In genomic region chr6:5303711-5304110, GRCh38 we compare ENCODE assay signal across 21 cellular contexts. TPM values are rescaled to one million over a fixed set of nuclear protein-coding genes. Genes with fewer than 3 reads are reported as not detected.
DNase-seq lines count a peak whose midpoint lies in the region; FAIRE-seq and TF ChIP-seq lines count a peak whose summit lies in the region.
"Had no signal": no experiment of that assay in that cellular context is flagged by ENCODE, and none has a peak within 500 bp of the region (broad histone marks: within the 10 kb centered on the region; RNA-seq: fewer than 3 reads in every experiment).

No MANE protein-coding gene starts in this region.

- H3K9me2 ChIP-seq in Karpas-422 (replicated peaks; ENCODE audit: insufficient read depth, low read length) = no peaks in the 10 kb centered on the region

- H3K79me2 ChIP-seq in Karpas-422 (ENCODE audit: low read length) (no peaks in the 10 kb centered on the region), keratinocyte (ENCODE audit: control insufficient read depth, insufficient read depth, low read length) (peaks cover 8% of the 10 kb centered on the region), trophoblast cell (ENCODE audit: control insufficient read depth, insufficient read depth, low read length, poor library complexity) (no peaks in the 10 kb centered on the region)

- H3K4me3 ChIP-seq in Karpas-422 (ENCODE audit: low read length) (no peak overlapping the region), keratinocyte (ENCODE audit: control insufficient read depth in 2 of 3, extremely low read depth in 1 of 3, insufficient read depth in 2 of 3, low read depth in 1 of 3, low read length in 3 of 3) (no peak overlapping the region), ascending aorta (no peak overlapping the region), trophoblast cell (ENCODE audit: low read depth, low read length) (no peak overlapping the region)
- H3K4me3 ChIP-seq: gastrocnemius medialis, left lung, SJSA1 had no signal

- no peak overlapping the region for H3K18ac ChIP-seq in trophoblast cell (ENCODE audit: low read length)

- no peak overlapping the region for H4K91ac ChIP-seq in trophoblast cell (ENCODE audit: low read depth, low read length)

- H3K9me1 ChIP-seq in keratinocyte (ENCODE audit: control insufficient read depth, extremely low read depth, insufficient read depth, low read length) = no peaks in the 10 kb centered on the region

- no peak overlapping the region for H4K12ac ChIP-seq in trophoblast cell (ENCODE audit: low read depth, low read length)

- H3K4ac ChIP-seq in trophoblast cell (ENCODE audit: low read depth, low read length) = no peak overlapping the region

- H2AK5ac ChIP-seq in trophoblast cell (ENCODE audit: low read length) = no peak overlapping the region

- dilution Hi-C loops in keratinocyte (cut with MboI; ENCODE audit: extremely low pct_ligation_motif_present, low sequenced_read_pairs) = no loop called here

- in situ Hi-C loops in ACHN (cut with HindIII; ENCODE audit: low pct_ligation_motif_present, low pct_unique_long_range_greater_than_20kb, low sequenced_read_pairs) = no loop called here

- WGBS in trophoblast cell (ENCODE audit: extremely low coverage, insufficient coverage, insufficient read length) = no CpG with 5 or more reads among the region's 8 CpGs

- no peak overlapping the region for H3K27ac ChIP-seq in Karpas-422 (ENCODE audit: low read length)
- H3K27ac ChIP-seq in keratinocyte (ENCODE audit: control insufficient read depth, insufficient read depth, low read length) = no peak overlapping the region
- no peak overlapping the region for H3K27ac ChIP-seq in ascending aorta
- H3K27ac ChIP-seq in trophoblast cell (ENCODE audit: low read depth, low read length) = no peak overlapping the region
- H3K27ac ChIP-seq: left lung, SJSA1 had no signal

- H4K8ac ChIP-seq in trophoblast cell (ENCODE audit: low read depth, low read length) = no peak overlapping the region

- FAIRE-seq in keratinocyte (lab: Jason Lieb, UNC) = no peak
- FAIRE-seq: A204.1, RCC 7860 had no signal

- H2BK120ac ChIP-seq in trophoblast cell (ENCODE audit: insufficient read depth, low read length, poor library complexity) = no peak overlapping the region

- no peaks in the 10 kb centered on the region for H3K9me3 Mint-ChIP-seq in activated CD4-positive, alpha-beta memory T cell treated with anti-CD3 and anti-CD28 coated beads, Interleukin-2, amount 10 ng/mL, durations not matched to agents 7 days and 5 days
- H3K9me3 Mint-ChIP-seq: activated naive CD4-positive, alpha-beta T cell treated with anti-CD3 and anti-CD28 coated beads, Interleukin-2, amount 50 U/mL, for 72 hours; CD8-positive, alpha-beta memory T cell; endodermal cell; immature natural killer cell; naive B cell; stimulated activated naive CD8-positive, alpha-beta T cell treated with anti-CD3 and anti-CD28 coated beads, Interleukin-15, amount 100 ng/mL, for 72 hours had no signal

- no peak overlapping the region for H2BK5ac ChIP-seq in trophoblast cell (ENCODE audit: low read depth, low read length, poor library complexity)

- no peaks in the 10 kb centered on the region for H3K79me1 ChIP-seq in trophoblast cell (ENCODE audit: low read length)

- CTCF ChIA-PET in activated CD4-positive, alpha-beta memory T cell treated with anti-CD3 and anti-CD28 coated beads, Interleukin-2, amount 10 ng/mL, durations not matched to agents 7 days and 5 days (lab: Charles Lee) = interaction anchor here (0.6 to 3.1 kb wide), 27 partner anchors 9 to 164 kb away, joined by 3 to 72 read pairs (median 9); partner anchors contain the start of genes FARS2 and LYRM4

- H3K23ac ChIP-seq in trophoblast cell (ENCODE audit: low read length) = no peak overlapping the region

- peaks cover 45% of the 10 kb centered on the region for H3K4me1 Mint-ChIP-seq in activated CD4-positive, alpha-beta memory T cell treated with anti-CD3 and anti-CD28 coated beads, Interleukin-2, amount 10 ng/mL, durations not matched to agents 7 days and 5 days

- H3K27ac Mint-ChIP-seq in activated CD4-positive, alpha-beta memory T cell treated with anti-CD3 and anti-CD28 coated beads, Interleukin-2, amount 10 ng/mL, durations not matched to agents 7 days and 5 days = peak overlapping the region; percentile 87
- H3K27ac Mint-ChIP-seq: endodermal cell; stimulated activated naive CD8-positive, alpha-beta T cell treated with anti-CD3 and anti-CD28 coated beads, Interleukin-15, amount 100 ng/mL, for 72 hours had no signal

- TF ChIP-seq CTCF in keratinocyte (optimal IDR thresholded peaks at IDR 0.05 in 1 of 3, IDR thresholded peaks at IDR 0.05 in 1 of 3, conservative IDR thresholded peaks at IDR 0.05 in 1 of 3; ENCODE audit: extremely low read depth in 1 of 3, insufficient read depth in 2 of 3, low read length in 3 of 3) (no peak), ascending aorta (IDR thresholded peaks at IDR 0.05) (no peak)

- H2BK12ac ChIP-seq in trophoblast cell (ENCODE audit: low read length) = no peak overlapping the region

- H3K36me3 ChIP-seq in Karpas-422 (ENCODE audit: insufficient read depth, low read length) (no peaks in the 10 kb centered on the region), keratinocyte (ENCODE audit: control insufficient read depth in 2 of 2, extremely low read depth in 1 of 2, insufficient read depth in 2 of 2, low read length in 2 of 2) (no peaks in the 10 kb centered on the region), ascending aorta (no peaks in the 10 kb centered on the region), trophoblast cell (ENCODE audit: control insufficient read depth in 1 of 2, insufficient read depth in 2 of 2, low read length in 2 of 2) (no peaks in the 10 kb centered on the region)
- H3K36me3 ChIP-seq: gastrocnemius medialis, left lung, SJSA1 had no signal

- peaks cover 3% of the 10 kb centered on the region for H3K36me3 Mint-ChIP-seq in activated CD4-positive, alpha-beta memory T cell treated with anti-CD3 and anti-CD28 coated beads, Interleukin-2, amount 10 ng/mL, durations not matched to agents 7 days and 5 days (ENCODE audit: low read depth)

- no peaks in the 10 kb centered on the region for H3K27me3 ChIP-seq in Karpas-422 (ENCODE audit: low read length)
- no peaks in the 10 kb centered on the region for H3K27me3 ChIP-seq in keratinocyte (ENCODE audit: control insufficient read depth, extremely low read depth, insufficient read depth, low read length)
- no peaks in the 10 kb centered on the region for H3K27me3 ChIP-seq in ascending aorta
- no peaks in the 10 kb centered on the region for H3K27me3 ChIP-seq in trophoblast cell (ENCODE audit: insufficient read depth, low read length)
- H3K27me3 ChIP-seq: gastrocnemius medialis, left lung, SJSA1 had no signal

- H3K9me3 ChIP-seq in Karpas-422 (ENCODE audit: low read length) = no peaks in the 10 kb centered on the region
- no peaks in the 10 kb centered on the region for H3K9me3 ChIP-seq in keratinocyte (ENCODE audit: control insufficient read depth, low read depth, low read length)
- H3K9me3 ChIP-seq in ascending aorta = no peaks in the 10 kb centered on the region
- H3K9me3 ChIP-seq in trophoblast cell (ENCODE audit: insufficient read depth, low read depth, low read length) = no peaks in the 10 kb centered on the region
- H3K9me3 ChIP-seq: gastrocnemius medialis, left lung, SJSA1 had no signal

- intact Hi-C loops in ascending aorta (cut with DNase I) = no loop called here

- H3K4me3 Mint-ChIP-seq in activated CD4-positive, alpha-beta memory T cell treated with anti-CD3 and anti-CD28 coated beads, Interleukin-2, amount 10 ng/mL, durations not matched to agents 7 days and 5 days = no peak overlapping the region
- H3K4me3 Mint-ChIP-seq: endodermal cell had no signal

- no peaks in the 10 kb centered on the region for H3K27me3 Mint-ChIP-seq in activated CD4-positive, alpha-beta memory T cell treated with anti-CD3 and anti-CD28 coated beads, Interleukin-2, amount 10 ng/mL, durations not matched to agents 7 days and 5 days
- H3K27me3 Mint-ChIP-seq: CD8-positive, alpha-beta memory T cell; naive B cell; stimulated activated naive CD8-positive, alpha-beta T cell treated with anti-CD3 and anti-CD28 coated beads, Interleukin-15, amount 100 ng/mL, for 72 hours had no signal

- peaks cover 16% of the 10 kb centered on the region for H3K4me1 ChIP-seq in Karpas-422 (ENCODE audit: low read length)
- peaks cover 16% of the 10 kb centered on the region for H3K4me1 ChIP-seq in keratinocyte (ENCODE audit: control insufficient read depth, extremely low read depth, insufficient read depth, low read length)
- H3K4me1 ChIP-seq in ascending aorta = no peaks in the 10 kb centered on the region
- no peaks in the 10 kb centered on the region for H3K4me1 ChIP-seq in trophoblast cell (ENCODE audit: control insufficient read depth in 1 of 2, insufficient read depth in 2 of 2, low read length in 2 of 2)
- H3K4me1 ChIP-seq: left lung had no signal

- DNase-seq in ACHN = peak; percentile 16
- peak; percentile 26 for DNase-seq in Karpas-422
- DNase-seq in activated CD4-positive, alpha-beta memory T cell treated with anti-CD3 and anti-CD28 coated beads, Interleukin-2, amount 10 ng/mL, durations not matched to agents 7 days and 5 days = no peak
- DNase-seq in keratinocyte (ENCODE audit: low read depth, low spot score) = no peak
- DNase-seq in ascending aorta (ENCODE audit: low spot score in 2 of 2) = no peak
- no peak for DNase-seq in HPDE6-E6E7 (ENCODE audit: extremely low spot score)
- DNase-seq in trophoblast cell = no peak
- DNase-seq in NCI-H128 (lab: John Stamatoyannopoulos, UW; ENCODE audit: unreplicated experiment) = no peak
- DNase-seq: NCI-H187 treated with DMSO at 0.1 percent for 48 hours, occipital lobe had no signal

- POLR2A ChIA-PET in activated CD4-positive, alpha-beta memory T cell treated with anti-CD3 and anti-CD28 coated beads, Interleukin-2, amount 10 ng/mL, durations not matched to agents 7 days and 5 days (lab: Charles Lee) = interaction anchor here (0.7 to 3.8 kb wide), 12 partner anchors 13 to 160 kb away, joined by 3 to 50 read pairs (median 7); partner anchors contain the start of genes FARS2 and LYRM4

- H4K20me1 ChIP-seq in Karpas-422 (ENCODE audit: insufficient read depth, low read depth, low read length) (peaks cover 72% of the 10 kb centered on the region), keratinocyte (ENCODE audit: control insufficient read depth, extremely low read depth, insufficient read depth, low read length) (peaks cover 3% of the 10 kb centered on the region)

- H3K9ac ChIP-seq in Karpas-422 (ENCODE audit: low read length) (no peak overlapping the region), keratinocyte (ENCODE audit: control insufficient read depth, extremely low read depth, insufficient read depth, low read length) (no peak overlapping the region), trophoblast cell (ENCODE audit: low read length) (no peak overlapping the region)

- H2AFZ ChIP-seq in Karpas-422 (ENCODE audit: low read length) (no peak overlapping the region), keratinocyte (ENCODE audit: control insufficient read depth, low read length) (no peak overlapping the region), trophoblast cell (ENCODE audit: insufficient read depth, low read length, poor library complexity) (no peak overlapping the region)

- no peak overlapping the region for H3K14ac ChIP-seq in trophoblast cell (ENCODE audit: low read length)

- no peak overlapping the region for H3K4me2 ChIP-seq in Karpas-422 (ENCODE audit: low read depth, low read length, poor library complexity, severe bottlenecking)
- H3K4me2 ChIP-seq in keratinocyte (ENCODE audit: control insufficient read depth, extremely low read depth, insufficient read depth, low read depth, low read length) = peak overlapping the region; percentile 23
- H3K4me2 ChIP-seq in trophoblast cell (ENCODE audit: low read length) = no peak overlapping the region

RNA-seq across cellular contexts. Expression of gene FARS2, which starts 42.4 kb away (rescaled TPM):
- total RNA-seq in Karpas-422 (2014; rRNA removed; shearing (Covaris generic); ENCODE audit: low replicate concordance) = 9.0 and 16.0 TPM in 2 replicates
- 10 to 100 TPM; 17.6 to 18.7 TPM for total RNA-seq in activated CD4-positive, alpha-beta memory T cell treated with anti-CD3 and anti-CD28 coated beads, Interleukin-2, amount 10 ng/mL, durations not matched to agents 7 days and 5 days
- 19.0 to 26.7 TPM (median 21.3 TPM) in 3 replicates for polyA plus RNA-seq in keratinocyte
- polyA plus RNA-seq in keratinocyte (2011; ENCODE audit: low read depth) = 4.5 TPM
- 18.9 and 20.0 TPM in 2 replicates for polyA plus RNA-seq in keratinocyte (2011; cell fraction: cytosol; rRNA removed)
- polyA plus RNA-seq in keratinocyte (2011; cell fraction: nucleus; rRNA removed) = 19.1 and 19.3 TPM in 2 replicates
- polyA plus RNA-seq in keratinocyte (2012; ENCODE audit: low replicate concordance) = 10.0 and 14.7 TPM in 2 replicates
- 37.4 to 50.5 TPM (median 43.2 TPM) in 3 replicates for polyA minus RNA-seq in keratinocyte
- polyA minus RNA-seq in keratinocyte (2011; cell fraction: cytosol; rRNA and poly(A)+ RNA removed) = 20.9 TPM
- 31.3 and 45.8 TPM in 2 replicates for polyA minus RNA-seq in keratinocyte (2011; cell fraction: nucleus; rRNA and poly(A)+ RNA removed)
- 17.6 TPM for total RNA-seq in ascending aorta
- polyA plus RNA-seq in trophoblast cell (2013) = 6.2 and 6.3 TPM in 2 replicates

RNA-seq across cellular contexts. Expression of gene LYRM4, which starts 43.0 kb away (rescaled TPM):
- total RNA-seq in Karpas-422 (2014; rRNA removed; shearing (Covaris generic); ENCODE audit: low replicate concordance) = 22.6 and 50.5 TPM in 2 replicates
- total RNA-seq in activated CD4-positive, alpha-beta memory T cell treated with anti-CD3 and anti-CD28 coated beads, Interleukin-2, amount 10 ng/mL, durations not matched to agents 7 days and 5 days = 10 to 100 TPM; 21.2 to 22.7 TPM
- polyA plus RNA-seq in keratinocyte = 37.8 to 41.4 TPM (median 41.1 TPM) in 3 replicates
- 43.1 TPM for polyA plus RNA-seq in keratinocyte (2011; ENCODE audit: low read depth)
- polyA plus RNA-seq in keratinocyte (2011; cell fraction: cytosol; rRNA removed) = 38.8 and 53.2 TPM in 2 replicates
- 17.2 and 17.6 TPM in 2 replicates for polyA plus RNA-seq in keratinocyte (2011; cell fraction: nucleus; rRNA removed)
- 22.5 and 30.9 TPM in 2 replicates for polyA plus RNA-seq in keratinocyte (2012; ENCODE audit: low replicate concordance)
- polyA minus RNA-seq in keratinocyte = 11.1 to 23.9 TPM (median 20.8 TPM) in 3 replicates
- polyA minus RNA-seq in keratinocyte (2011; cell fraction: cytosol; rRNA and poly(A)+ RNA removed) = 15.3 TPM
- 7.8 and 11.9 TPM in 2 replicates for polyA minus RNA-seq in keratinocyte (2011; cell fraction: nucleus; rRNA and poly(A)+ RNA removed)
- 10.5 TPM for total RNA-seq in ascending aorta
- 20.8 and 21.6 TPM in 2 replicates for polyA plus RNA-seq in trophoblast cell (2013)

Comparison
In these comparisons a context has a peak if more than half of its experiments do, and no peak if none do; other contexts are left out.
1. DNase-seq: peak in ACHN (single experiment) and Karpas-422 (single experiment); none in activated CD4-positive, alpha-beta memory T cell treated with anti-CD3 and anti-CD28 coated beads, Interleukin-2, amount 10 ng/mL, durations not matched to agents 7 days and 5 days (single experiment), keratinocyte (single experiment), ascending aorta (0 of 2), HPDE6-E6E7 (single experiment), trophoblast cell (0 of 2) and NCI-H128 (single experiment).